In genomic region chr3:147408180-147409105, GRCh38 we compare ENCODE assay signal across 1 cellular context.
TF ChIP-seq lines count a peak whose summit lies in the region.

No MANE protein-coding gene starts in this region.

TF ChIP-seq in A549, 52 proteins besides CTCF, POLR2A, EP300 and RAD21 (continued from another document):
- TF ChIP-seq CHD4 (IDR thresholded peaks at IDR 0.05; ENCODE audit: borderline replicate concordance) (no peak), ESRRA (IDR thresholded peaks at IDR 0.05; ENCODE audit: borderline replicate concordance, low read length) (no peak), NPAS2 (CRISPR knock-in tag; IDR thresholded peaks at IDR 0.05; ENCODE audit: borderline replicate concordance) (no peak), FOSB (CRISPR knock-in tag; IDR thresholded peaks at IDR 0.05) (no peak), ZC3H11A (IDR thresholded peaks at IDR 0.05) (no peak), ELK1 (IDR thresholded peaks at IDR 0.05; ENCODE audit: low read depth, low read length) (no peak), RNF2 (IDR thresholded peaks at IDR 0.05; ENCODE audit: borderline replicate concordance, low read depth) (no peak), ZSCAN20 (CRISPR knock-in tag; IDR thresholded peaks at IDR 0.05) (no peak), FOXS1 (CRISPR knock-in tag; IDR thresholded peaks at IDR 0.05) (no peak), KDM5A (IDR thresholded peaks at IDR 0.05) (no peak)
TF ChIP-seq in A549: peak in this region for 0.
